8 cellular contexts compared by ENCODE assay signal in the genomic region with DNA sequence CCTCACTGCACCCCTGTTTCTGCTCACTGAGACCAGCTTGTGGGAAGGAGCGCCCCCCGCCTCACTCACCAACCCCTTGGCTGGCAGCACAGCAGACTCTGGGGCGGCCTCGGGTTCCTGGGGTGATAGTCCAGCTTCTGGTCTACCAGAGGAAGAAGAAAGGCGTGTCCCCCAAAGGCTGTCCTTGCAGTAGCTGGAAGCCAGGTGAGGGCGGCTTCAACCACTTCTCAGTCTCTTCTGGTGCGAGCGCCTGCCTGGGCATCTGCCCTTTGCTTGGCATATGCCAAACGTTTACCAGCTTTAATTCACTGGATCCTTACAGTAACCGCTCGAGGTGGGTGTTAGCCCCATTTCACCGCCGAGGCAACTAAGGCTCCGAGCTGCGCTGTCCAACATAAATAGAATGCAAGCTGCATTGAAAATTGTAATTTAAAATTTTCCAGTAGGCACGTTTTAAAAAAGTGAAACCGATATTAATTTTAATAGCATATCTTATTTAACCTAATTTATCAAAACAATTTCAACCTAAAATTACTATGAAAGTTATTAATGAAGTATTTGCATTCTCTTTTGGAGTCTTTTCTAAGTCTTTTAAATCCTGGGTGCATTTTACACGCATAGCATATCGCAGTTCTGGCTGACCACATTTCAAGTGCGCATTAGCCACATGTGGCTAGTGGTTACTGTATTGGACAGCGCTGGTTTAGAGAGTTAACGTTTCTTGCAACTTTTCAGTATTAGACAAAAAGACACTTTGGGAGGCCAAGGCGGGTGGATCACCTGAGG. TPM values are rescaled to one million over a fixed set of nuclear protein-coding genes. Genes with fewer than 3 reads are reported as not detected.
DNase-seq lines count a peak whose midpoint lies in the region; ATAC-seq and TF ChIP-seq lines count a peak whose summit lies in the region.

No MANE protein-coding gene starts in this region.

- peak overlapping the region; percentile 85 for H3K4me2 ChIP-seq in neuronal stem cell (ENCODE audit: insufficient read depth, low read length, poor library complexity, severe bottlenecking)

- H2BK120ac ChIP-seq in neuronal stem cell (ENCODE audit: low read depth, low read length) = no peak overlapping the region

- peak overlapping the region; percentile 99 for H3K4me3 Mint-ChIP-seq in HFFc6
- peak overlapping the region; percentile 89 for H3K4me3 Mint-ChIP-seq in WTC11

- no peak overlapping the region for H4K91ac ChIP-seq in neuronal stem cell (ENCODE audit: low read depth, low read length, poor library complexity)

- H3K27me3 ChIP-seq in neuronal stem cell (ENCODE audit: control insufficient read depth in 3 of 3, insufficient read depth in 3 of 3, low read depth in 1 of 3, low read length in 3 of 3) = no peaks in the 10 kb centered on the region

- no peak overlapping the region for H3K4ac ChIP-seq in neuronal stem cell (ENCODE audit: low read length)

- H2BK15ac ChIP-seq in neuronal stem cell (ENCODE audit: low read length) = peak overlapping the region; percentile 90

- H3K14ac ChIP-seq in neuronal stem cell (ENCODE audit: low read length) = peak overlapping the region; percentile 98

- POLR2A ChIA-PET in WTC11 (lab: Charles Lee) = interaction anchor here (0.5 to 2.3 kb wide), 11 partner anchors 9 to 611 kb away, joined by 3 to 24 read pairs (median 6); a partner anchor contains a TSS

- H3K79me1 ChIP-seq in neuronal stem cell (ENCODE audit: low read depth, low read length) = no peaks in the 10 kb centered on the region

- peak; percentile 9 for DNase-seq in activated gamma-delta T cell treated with anti-CD3 and anti-CD28 coated beads, Interleukin-2, amount 50 U/mL, for 16 hours (ENCODE audit: low read depth)
- DNase-seq in activated gamma-delta T cell (lab: John Stamatoyannopoulos, UW) (no peak), HFFc6 (no peak), M059J (ENCODE audit: low read depth) (peak; percentile 50), WTC11 (ENCODE audit: low spot score) (no peak), fibroblast of pulmonary artery (ENCODE audit: low read depth) (peak; percentile 43), neuronal stem cell (ENCODE audit: low spot score) (no peak), HuH-7 (ENCODE audit: low spot score) (no peak)

- peak overlapping the region; percentile 97 for H2BK12ac ChIP-seq in neuronal stem cell (ENCODE audit: low read length)

- H3K9me3 Mint-ChIP-seq in HFFc6 = no peaks in the 10 kb centered on the region
- no peaks in the 10 kb centered on the region for H3K9me3 Mint-ChIP-seq in WTC11

- H2AK5ac ChIP-seq in neuronal stem cell (ENCODE audit: low read depth, low read length) = peak overlapping the region; percentile 41

- H3K4me1 Mint-ChIP-seq in HFFc6 (ENCODE audit: low read depth) (peaks cover 42% of the 10 kb centered on the region), WTC11 (peaks cover 20% of the 10 kb centered on the region)

- CTCF ChIA-PET in WTC11 (lab: Charles Lee) = interaction anchor here (0.6 to 1.5 kb wide), 7 partner anchors 14 to 772 kb away, joined by 3 to 7 read pairs (median 4); a partner anchor contains a TSS

- H3K9ac ChIP-seq in neuronal stem cell (ENCODE audit: low read depth, low read length, poor library complexity) = peak overlapping the region; percentile 97

- H3K4me3 ChIP-seq in fibroblast of pulmonary artery (replicated peaks; ENCODE audit: low read depth, low read length) (peak overlapping the region; percentile 95), neuronal stem cell (ENCODE audit: low read length in 2 of 2) (peak overlapping the region; percentile 61 to 88)

- peak overlapping the region; percentile 80 for H3K23ac ChIP-seq in neuronal stem cell (ENCODE audit: low read depth, low read length, poor library complexity)

- H3K27ac ChIP-seq in neuronal stem cell (replicated peaks; ENCODE audit: low read length) = peak overlapping the region; percentile 95

- ATAC-seq in WTC11 = peak; percentile 24

- TF ChIP-seq CTCF in HFFc6 (IDR thresholded peaks at IDR 0.05) (no peak; the same call in 1 of the 2 replicates), WTC11 (IDR thresholded peaks at IDR 0.05) (no peak), fibroblast of pulmonary artery (IDR thresholded peaks at IDR 0.05; ENCODE audit: low read length, missing control alignments) (no peak)

- peak overlapping the region; percentile 96 for H3K27ac Mint-ChIP-seq in HFFc6
- peak overlapping the region; percentile 93 for H3K27ac Mint-ChIP-seq in WTC11

- H2AFZ ChIP-seq in neuronal stem cell (ENCODE audit: low read length) = peak overlapping the region; percentile 86

- H3K36me3 Mint-ChIP-seq in HFFc6 (ENCODE audit: low read depth) (peaks cover 19% of the 10 kb centered on the region; the same call in 1 of the 2 replicates), WTC11 (peaks cover 7% of the 10 kb centered on the region; the same call in 1 of the 2 replicates)

- peak overlapping the region; percentile 100 for H3K18ac ChIP-seq in neuronal stem cell (ENCODE audit: low read length)

- no peak overlapping the region for H4K8ac ChIP-seq in neuronal stem cell (ENCODE audit: low read depth, low read length)

- no peaks in the 10 kb centered on the region for H3K4me1 ChIP-seq in neuronal stem cell (ENCODE audit: control insufficient read depth in 2 of 2, insufficient read depth in 1 of 2, low read depth in 1 of 2, low read length in 2 of 2)

- H3K27me3 Mint-ChIP-seq in HFFc6 (ENCODE audit: insufficient read depth) (0 out of 2 replicates have a peak, but pooled peaks cover 4% of the 10 kb centered on the region), WTC11 (ENCODE audit: low read depth) (no peaks in the 10 kb centered on the region; the same call in 1 of the 2 replicates)

- H3K36me3 ChIP-seq in neuronal stem cell (replicated peaks in 1 of 2; ENCODE audit: control insufficient read depth in 2 of 2, insufficient read depth in 2 of 2, low read length in 2 of 2) = peaks cover 0 to 29% of the 10 kb centered on the region in 2 donors

- no peaks in the 10 kb centered on the region for H3K9me3 ChIP-seq in neuronal stem cell (replicated peaks in 1 of 2; ENCODE audit: control insufficient read depth in 2 of 2, insufficient read depth in 1 of 2, low read depth in 1 of 2, low read length in 2 of 2)

- no CpG with 5 or more reads among the region's 23 CpGs for WGBS in neuronal stem cell (ENCODE audit: extremely low coverage in 2 of 2, insufficient read length in 2 of 2, insufficient replicate concordance in 1 of 2), 2 donors

- peak overlapping the region; percentile 87 for H2BK5ac ChIP-seq in neuronal stem cell (ENCODE audit: low read length)

TF ChIP-seq in WTC11, 78 proteins besides CTCF, POLR2A, EP300 and RAD21:
- TF ChIP-seq, protein P1, sequence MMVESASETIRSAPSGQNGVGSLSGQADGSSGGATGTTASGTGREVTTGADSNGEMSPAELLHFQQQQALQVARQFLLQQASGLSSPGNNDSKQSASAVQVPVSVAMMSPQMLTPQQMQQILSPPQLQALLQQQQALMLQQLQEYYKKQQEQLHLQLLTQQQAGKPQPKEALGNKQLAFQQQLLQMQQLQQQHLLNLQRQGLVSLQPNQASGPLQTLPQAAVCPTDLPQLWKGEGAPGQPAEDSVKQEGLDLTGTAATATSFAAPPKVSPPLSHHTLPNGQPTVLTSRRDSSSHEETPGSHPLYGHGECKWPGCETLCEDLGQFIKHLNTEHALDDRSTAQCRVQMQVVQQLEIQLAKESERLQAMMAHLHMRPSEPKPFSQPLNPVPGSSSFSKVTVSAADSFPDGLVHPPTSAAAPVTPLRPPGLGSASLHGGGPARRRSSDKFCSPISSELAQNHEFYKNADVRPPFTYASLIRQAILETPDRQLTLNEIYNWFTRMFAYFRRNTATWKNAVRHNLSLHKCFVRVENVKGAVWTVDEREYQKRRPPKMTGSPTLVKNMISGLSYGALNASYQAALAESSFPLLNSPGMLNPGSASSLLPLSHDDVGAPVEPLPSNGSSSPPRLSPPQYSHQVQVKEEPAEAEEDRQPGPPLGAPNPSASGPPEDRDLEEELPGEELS (CRISPR knock-in tag; IDR thresholded peaks at IDR 0.05) = 0 out of 2 replicates have a peak, but pooled peaks have one; percentile 9
- TF ChIP-seq ZNF317 (CRISPR knock-in tag; IDR thresholded peaks at IDR 0.05; ENCODE audit: borderline replicate concordance, low read depth) = no peak
TF ChIP-seq in WTC11: peak in this region for 1.

RNA-seq across cellular contexts. Expression of a gene that starts 0.9 kb away (rescaled TPM):
- total RNA-seq in HFFc6 (2021; fragmentation: NEBNext Ultra II Directional; extraction: Animal tissue kit (Norgen Biotek cat#: 25700)) = 10 to 100 TPM; 80.2 to 99.5 (median 91.9) TPM
- total RNA-seq in M059J (2014; rRNA removed; shearing (Covaris generic)) = 40.6 and 49.9 TPM in 2 replicates
- 36.8 to 44.7 TPM (median 44.3 TPM) in 3 replicates for total RNA-seq in WTC11 (2021)
- 45.0 TPM for polyA plus RNA-seq in neuronal stem cell (2013, experiment 1 of 2)
- 53.5 TPM for polyA plus RNA-seq in neuronal stem cell (2013, experiment 2 of 2)

Comparison
In these comparisons a context has a peak if more than half of its experiments do, and no peak if none do; other contexts are left out.
1. DNase-seq: peak in activated gamma-delta T cell treated with anti-CD3 and anti-CD28 coated beads, Interleukin-2, amount 50 U/mL, for 16 hours (single experiment), M059J (single experiment) and fibroblast of pulmonary artery (single experiment); none in activated gamma-delta T cell (single experiment), HFFc6 (single experiment), WTC11 (single experiment), neuronal stem cell (single experiment) and HuH-7 (single experiment).